ENCODE assay signal across 40 cellular contexts in genomic region chr2:227823922-227824321, GRCh38. TPM values are rescaled to one million over a fixed set of nuclear protein-coding genes. Genes with fewer than 3 reads are reported as not detected.
"Had no signal": no experiment of that assay in that cellular context is flagged by ENCODE, and none has a peak within 500 bp of the region (broad histone marks: within the 10 kb centered on the region; RNA-seq: fewer than 3 reads in every experiment).

No MANE protein-coding gene starts in this region.

- ATAC-seq: activated naive CD4-positive, alpha-beta T cell treated with anti-CD3 and anti-CD28 coated beads, Interleukin-2, amount 50 U/mL, for 72 hours; activated naive CD8-positive, alpha-beta T cell treated with anti-CD3 and anti-CD28 coated beads, Interleukin-2, amount 50 U/mL, for 24 hours; activated T-cell treated with anti-CD3 and anti-CD28 coated beads, Interleukin-2, amount 50 U/mL, for 4 hours; activated T-cell treated with anti-CD3 and anti-CD28 coated beads, Interleukin-2, amount 50 U/mL, for 72 hours; activated T-helper 17 cell treated with anti-CD3 and anti-CD28 coated beads, Interleukin-2, amount 50 U/mL, for 72 hours; body of pancreas had no signal

- H3K9me3 Mint-ChIP-seq: activated naive CD4-positive, alpha-beta T cell treated with anti-CD3 and anti-CD28 coated beads for 36 hours; activated naive CD4-positive, alpha-beta T cell treated with anti-CD3 and anti-CD28 coated beads, Interleukin-2, amount 10 ng/mL, durations not matched to agents 7 days and 5 days; activated naive CD4-positive, alpha-beta T cell treated with anti-CD3 and anti-CD28 coated beads, Interleukin-2, amount 50 U/mL, for 24 hours; activated naive CD8-positive, alpha-beta T cell treated with anti-CD3 and anti-CD28 coated beads for 36 hours; activated naive CD8-positive, alpha-beta T cell treated with anti-CD3 and anti-CD28 coated beads, Interleukin-2, amount 10 ng/mL, durations not matched to agents 7 days and 5 days; activated T-helper 2 cell treated with anti-CD3 and anti-CD28 coated beads, Interferon-gamma antibody, Interleukin-2, Interleukin-4, amounts not matched to agents 10 μg/mL and 5 μg/mL and 100 μg/mL, durations not matched to agents 14 hours and 24 hours and 36 hours; brain had no signal

- H3K9me3 ChIP-seq: adrenal gland, ascending aorta, body of pancreas, breast epithelium had no signal

- H3K36me3 Mint-ChIP-seq: activated naive CD4-positive, alpha-beta T cell treated with anti-CD3 and anti-CD28 coated beads, Interleukin-2, amount 10 ng/mL, durations not matched to agents 7 days and 5 days; activated naive CD4-positive, alpha-beta T cell treated with anti-CD3 and anti-CD28 coated beads, Interleukin-2, amount 50 U/mL, for 24 hours; activated naive CD8-positive, alpha-beta T cell; activated naive CD8-positive, alpha-beta T cell treated with anti-CD3 and anti-CD28 coated beads, Interleukin-2, amount 10 ng/mL, durations not matched to agents 7 days and 5 days; brain had no signal

- H3K4me1 ChIP-seq: adrenal gland, body of pancreas, breast epithelium had no signal

- H3K27me3 Mint-ChIP-seq: activated T-helper 17 cell treated with anti-CD3 and anti-CD28 coated beads, Interleukin-2, amount 50 U/mL, for 72 hours had no signal

- H3K4me1 Mint-ChIP-seq: activated naive CD4-positive, alpha-beta T cell treated with anti-CD3 and anti-CD28 coated beads, Interleukin-2, amount 10 ng/mL, durations not matched to agents 7 days and 5 days; activated naive CD4-positive, alpha-beta T cell treated with anti-CD3 and anti-CD28 coated beads, Interleukin-2, amount 50 U/mL, for 24 hours; brain; central memory CD8-positive, alpha-beta T cell had no signal

- H3K27ac ChIP-seq: adrenal gland, ascending aorta, body of pancreas, brain microvascular endothelial cell, breast epithelium, cardiac muscle cell had no signal

- H3K36me3 ChIP-seq: adrenal gland, ascending aorta, brain microvascular endothelial cell, breast epithelium, cardiac muscle cell had no signal

- DNase-seq: activated effector memory CD4-positive, alpha-beta T cell treated with anti-CD3 and anti-CD28 coated beads, Interleukin-2, amount 50 U/mL, for 16 hours; activated effector memory CD4-positive, alpha-beta T cell treated with Interleukin-2 at 50 U/mL for 16 hours; activated gamma-delta T cell; activated gamma-delta T cell treated with Interleukin-2 at 50 U/mL for 16 hours; activated naive CD4-positive, alpha-beta T cell; activated naive CD4-positive, alpha-beta T cell treated with anti-CD3 and anti-CD28 coated beads for 36 hours; activated naive CD4-positive, alpha-beta T cell treated with anti-CD3 and anti-CD28 coated beads, Interleukin-2, amount 10 ng/mL, durations not matched to agents 7 days and 5 days; activated naive CD4-positive, alpha-beta T cell treated with anti-CD3 and anti-CD28 coated beads, Interleukin-2, amount 50 U/mL, for 16 hours; activated naive CD4-positive, alpha-beta T cell treated with Interleukin-2 at 50 U/mL for 16 hours; activated naive CD8-positive, alpha-beta T cell treated with anti-CD3 and anti-CD28 coated beads for 36 hours; activated naive CD8-positive, alpha-beta T cell treated with anti-CD3 and anti-CD28 coated beads, Interleukin-2, amount 10 ng/mL, durations not matched to agents 7 days and 5 days; activated naive CD8-positive, alpha-beta T cell treated with anti-CD3 and anti-CD28 coated beads, Interleukin-2, amount 50 U/mL, for 24 hours; activated T-cell treated with anti-CD3 and anti-CD28 coated beads, Interleukin-2, amount 50 U/mL, for 1 hour; activated T-cell treated with anti-CD3 and anti-CD28 coated beads, Interleukin-2, amount 50 U/mL, for 24 hours; activated T-cell treated with anti-CD3 and anti-CD28 coated beads, Interleukin-2, amount 50 U/mL, for 4 hours; activated T-cell treated with anti-CD3 and anti-CD28 coated beads, Interleukin-2, amount 50 U/mL, for 48 hours; activated T-cell treated with anti-CD3 and anti-CD28 coated beads, Interleukin-2, amount 50 U/mL, for 72 hours; adrenal gland; amniotic stem cell; amygdala; anterior cingulate cortex; aorta; body of pancreas; brain microvascular endothelial cell; caudate nucleus; central memory CD4-positive, alpha-beta T cell; cerebellar nuclear complex had no signal

- FAIRE-seq: astrocyte, bronchial epithelial cell had no signal

- H3K4me3 Mint-ChIP-seq: activated naive CD4-positive, alpha-beta T cell treated with anti-CD3 and anti-CD28 coated beads for 36 hours; activated naive CD4-positive, alpha-beta T cell treated with anti-CD3 and anti-CD28 coated beads, Interleukin-2, amount 10 ng/mL, durations not matched to agents 7 days and 5 days; activated naive CD4-positive, alpha-beta T cell treated with anti-CD3 and anti-CD28 coated beads, Interleukin-2, amount 50 U/mL, for 24 hours; activated naive CD8-positive, alpha-beta T cell; activated naive CD8-positive, alpha-beta T cell treated with anti-CD3 and anti-CD28 coated beads for 36 hours; activated naive CD8-positive, alpha-beta T cell treated with anti-CD3 and anti-CD28 coated beads, Interleukin-2, amount 10 ng/mL, durations not matched to agents 7 days and 5 days; activated naive CD8-positive, alpha-beta T cell treated with anti-CD3 and anti-CD28 coated beads, Interleukin-2, amount 50 U/mL, for 24 hours; activated T-cell treated with anti-CD3 and anti-CD28 coated beads, Interleukin-2, amount 50 U/mL, for 24 hours; activated T-cell treated with anti-CD3 and anti-CD28 coated beads, Interleukin-2, amount 50 U/mL, for 4 hours; activated T-cell treated with anti-CD3 and anti-CD28 coated beads, Interleukin-2, amount 50 U/mL, for 72 hours; activated T-helper 1 cell treated with anti-CD3 and anti-CD28 coated beads, Interleukin-12 subunit alpha, Interleukin-12 subunit beta, Interleukin-2, Interleukin-4 antibody, amounts not matched to agents 30 ng/mL and 10 ng/mL and 1 ng/mL, durations not matched to agents 14 hours and 24 hours and 36 hours; activated T-helper 17 cell treated with anti-CD3 and anti-CD28 coated beads, Interleukin-2, amount 50 U/mL, for 72 hours; brain; central memory CD8-positive, alpha-beta T cell had no signal

- H3K4me3 ChIP-seq: adrenal gland, ascending aorta, body of pancreas, breast epithelium, cardiac muscle cell had no signal

- H3K27ac Mint-ChIP-seq: activated naive CD4-positive, alpha-beta T cell treated with anti-CD3 and anti-CD28 coated beads for 36 hours; activated naive CD4-positive, alpha-beta T cell treated with anti-CD3 and anti-CD28 coated beads, Interleukin-2, amount 10 ng/mL, durations not matched to agents 7 days and 5 days; activated naive CD4-positive, alpha-beta T cell treated with anti-CD3 and anti-CD28 coated beads, Interleukin-2, amount 50 U/mL, for 24 hours; activated naive CD4-positive, alpha-beta T cell treated with anti-CD3 and anti-CD28 coated beads, Interleukin-2, amount 50 U/mL, for 72 hours; activated naive CD8-positive, alpha-beta T cell; activated naive CD8-positive, alpha-beta T cell treated with anti-CD3 and anti-CD28 coated beads for 36 hours; activated naive CD8-positive, alpha-beta T cell treated with anti-CD3 and anti-CD28 coated beads, Interleukin-2, amount 10 ng/mL, durations not matched to agents 7 days and 5 days; activated naive CD8-positive, alpha-beta T cell treated with anti-CD3 and anti-CD28 coated beads, Interleukin-2, amount 50 U/mL, for 24 hours; activated T-cell treated with anti-CD3 and anti-CD28 coated beads, Interleukin-2, amount 50 U/mL, for 24 hours; activated T-cell treated with anti-CD3 and anti-CD28 coated beads, Interleukin-2, amount 50 U/mL, for 72 hours; activated T-helper 1 cell treated with anti-CD3 and anti-CD28 coated beads, Interleukin-12 subunit alpha, Interleukin-12 subunit beta, Interleukin-2, Interleukin-4 antibody, amounts not matched to agents 30 ng/mL and 10 ng/mL and 1 ng/mL, durations not matched to agents 14 hours and 24 hours and 36 hours; activated T-helper 17 cell treated with anti-CD3 and anti-CD28 coated beads, Interleukin-2, amount 50 U/mL, for 72 hours; activated T-helper 2 cell treated with anti-CD3 and anti-CD28 coated beads, Interferon-gamma antibody, Interleukin-2, Interleukin-4, amounts not matched to agents 10 μg/mL and 5 μg/mL and 100 μg/mL, durations not matched to agents 14 hours and 24 hours and 36 hours; brain had no signal

RNA-seq across cellular contexts. Expression of gene DAW1, which starts 47.5 kb away (rescaled TPM):
- polyA plus RNA-seq: adrenal gland, cardiac muscle cell had no signal
